9 cellular contexts compared by ENCODE assay signal in genomic region chr13:91045351-91046034, GRCh38.
DNase-seq lines count a peak whose midpoint lies in the region; ATAC-seq, FAIRE-seq and TF ChIP-seq lines count a peak whose summit lies in the region.
"Had no signal": no experiment of that assay in that cellular context is flagged by ENCODE, and none has a peak within 500 bp of the region (broad histone marks: within the 10 kb centered on the region; RNA-seq: fewer than 3 reads in every experiment).

No MANE protein-coding gene starts in this region.

- no peaks in the 10 kb centered on the region for H3K27me3 Mint-ChIP-seq in nephron progenitor cell (ENCODE audit: low read depth, poor library complexity)
- H3K27me3 Mint-ChIP-seq in CD4-positive, alpha-beta T cell = no peaks in the 10 kb centered on the region
- H3K27me3 Mint-ChIP-seq: naive B cell had no signal

- H3K9me3 ChIP-seq in adipocyte (ENCODE audit: control insufficient read depth, low read length) = no peaks in the 10 kb centered on the region
- no peaks in the 10 kb centered on the region for H3K9me3 ChIP-seq in CD4-positive, alpha-beta T cell (ENCODE audit: control insufficient read depth, low read length)

- no peak overlapping the region for H3K27ac Mint-ChIP-seq in nephron progenitor cell
- no peak overlapping the region for H3K27ac Mint-ChIP-seq in CD4-positive, alpha-beta T cell
- H3K27ac Mint-ChIP-seq: naive B cell had no signal

- CTCF ChIA-PET in CD4-positive, alpha-beta T cell (lab: Charles Lee) = no interaction called here

- no peaks in the 10 kb centered on the region for H3K36me3 ChIP-seq in adipocyte (ENCODE audit: control insufficient read depth, insufficient read depth, low read length, severe bottlenecking)

- H3K9me3 Mint-ChIP-seq in nephron progenitor cell = peaks cover 4% of the 10 kb centered on the region
- H3K9me3 Mint-ChIP-seq in CD4-positive, alpha-beta T cell = peaks cover 3% of the 10 kb centered on the region

- H3K4me1 Mint-ChIP-seq in nephron progenitor cell = peaks cover 26% of the 10 kb centered on the region
- no peaks in the 10 kb centered on the region for H3K4me1 Mint-ChIP-seq in CD4-positive, alpha-beta T cell (ENCODE audit: low read depth)
- H3K4me1 Mint-ChIP-seq: naive B cell had no signal

- H3K4me3 ChIP-seq in adipocyte (ENCODE audit: low read length) = no peak overlapping the region

- H3K9ac ChIP-seq in adipocyte (ENCODE audit: low read length) = no peak overlapping the region

- H3K4me3 Mint-ChIP-seq in nephron progenitor cell = no peak overlapping the region
- no peak overlapping the region for H3K4me3 Mint-ChIP-seq in CD4-positive, alpha-beta T cell
- H3K4me3 Mint-ChIP-seq: naive B cell had no signal

- POLR2A ChIA-PET in CD4-positive, alpha-beta T cell (lab: Charles Lee) = no interaction called here

- FAIRE-seq in HTR-8/SVneo (lab: Jason Lieb, UNC) = no peak

- DNase-seq in HTR-8/SVneo (ENCODE audit: insufficient read length, low spot score) (peak; percentile 3), adipocyte (ENCODE audit: low read depth) (peak; percentile 10), nephron progenitor cell (no peak), LoVo (ENCODE audit: low spot score) (no peak)
- no peak for DNase-seq in activated naive CD4-positive, alpha-beta T cell treated with anti-CD3 and anti-CD28 coated beads, Interleukin-2, amount 50 U/mL, for 16 hours
- DNase-seq in stimulated activated CD4-positive, alpha-beta T cell treated with anti-CD3 and anti-CD28 coated beads, Interleukin-4, amount 100 ng/mL, for 1 hour = no peak
- no peak for DNase-seq in CD4-positive, alpha-beta T cell
- DNase-seq: naive B cell had no signal

- no peaks in the 10 kb centered on the region for H3K4me1 ChIP-seq in adipocyte (ENCODE audit: control insufficient read depth, insufficient read depth, low read length)

- TF ChIP-seq CTCF in GM12872 (IDR thresholded peaks at IDR 0.05; ENCODE audit: insufficient read depth, low read depth, low read length) = peak; percentile 35; the same call in 2 of the 3 replicates
- peak; percentile 55 for TF ChIP-seq CTCF in nephron progenitor cell (IDR thresholded peaks at IDR 0.05)
- no peak for TF ChIP-seq CTCF in CD4-positive, alpha-beta T cell (IDR thresholded peaks at IDR 0.05)

- H3K27ac ChIP-seq in CD4-positive, alpha-beta T cell (ENCODE audit: low read depth, low read length) = no peak overlapping the region

- H3K36me3 Mint-ChIP-seq in nephron progenitor cell (ENCODE audit: low read depth) = no peaks in the 10 kb centered on the region
- H3K36me3 Mint-ChIP-seq in CD4-positive, alpha-beta T cell (ENCODE audit: low read depth) = no peaks in the 10 kb centered on the region
- H3K36me3 Mint-ChIP-seq: naive B cell had no signal

- ATAC-seq in CD4-positive, alpha-beta T cell (ENCODE audit: poor library complexity) = no peak

- intact Hi-C loops in CD4-positive, alpha-beta T cell (cut with DNase I, micrococcal nuclease) = no loop called here

- H3K27me3 ChIP-seq in adipocyte (replicated peaks; ENCODE audit: control insufficient read depth, insufficient read depth, low read length) = no peaks in the 10 kb centered on the region
- H3K27me3 ChIP-seq in CD4-positive, alpha-beta T cell (ENCODE audit: control insufficient read depth, insufficient read depth, low read length) = no peaks in the 10 kb centered on the region

Comparison
In these comparisons a context has a peak if more than half of its experiments do, and no peak if none do; other contexts are left out.
1. DNase-seq: peak in HTR-8/SVneo (single experiment) and adipocyte (single experiment); none in nephron progenitor cell (single experiment), activated naive CD4-positive, alpha-beta T cell treated with anti-CD3 and anti-CD28 coated beads, Interleukin-2, amount 50 U/mL, for 16 hours (single experiment), stimulated activated CD4-positive, alpha-beta T cell treated with anti-CD3 and anti-CD28 coated beads, Interleukin-4, amount 100 ng/mL, for 1 hour (single experiment), LoVo (single experiment) and CD4-positive, alpha-beta T cell (0 of 10).